Comparison of ENCODE assay signal across 13 cellular contexts in the genomic region with DNA sequence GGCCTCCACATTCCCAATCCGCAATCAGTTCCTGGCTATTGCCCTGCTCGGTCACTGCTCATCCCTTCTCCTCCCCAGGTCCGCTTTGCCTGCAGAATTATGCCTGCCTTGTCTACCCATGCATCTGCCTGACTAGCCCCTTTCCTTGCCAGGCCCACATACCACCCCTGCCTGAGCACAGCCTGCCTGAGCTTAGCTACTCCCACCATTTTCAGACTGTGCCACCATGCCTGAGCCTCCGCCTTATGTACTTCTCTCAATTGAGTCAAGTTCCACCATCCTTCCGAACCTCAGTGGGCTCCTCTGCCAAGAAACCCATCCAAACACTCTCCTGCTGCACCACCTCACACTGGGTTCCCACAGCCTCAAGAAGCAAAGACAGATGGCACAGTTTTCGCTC.
"Had no signal": no experiment of that assay in that cellular context is flagged by ENCODE, and none has a peak within 500 bp of the region (broad histone marks: within the 10 kb centered on the region; RNA-seq: fewer than 3 reads in every experiment).

No MANE protein-coding gene starts in this region.

- H3K4me3 ChIP-seq: breast epithelium, esophagus squamous epithelium had no signal

- H3K27ac Mint-ChIP-seq: activated naive CD8-positive, alpha-beta T cell treated with anti-CD3 and anti-CD28 coated beads, Interleukin-2, amount 10 ng/mL, durations not matched to agents 7 days and 5 days; nephron progenitor cell; T-helper 1 cell treated with Interleukin-12 subunit alpha and Interleukin-12 subunit beta and Interleukin-4 antibody, amounts not matched to agents 30 μg/mL and 1 μg/mL, for 36 hours had no signal

- H3K4me1 ChIP-seq: breast epithelium had no signal

- H3K4me3 Mint-ChIP-seq: activated naive CD8-positive, alpha-beta T cell treated with anti-CD3 and anti-CD28 coated beads, Interleukin-2, amount 10 ng/mL, durations not matched to agents 7 days and 5 days; nephron progenitor cell; stimulated activated effector memory CD8-positive, alpha-beta T cell treated with anti-CD3 and anti-CD28 coated beads, Interleukin-12 subunit alpha, Interleukin-12 subunit beta, amount 100 ng/mL, for 72 hours; T-helper 1 cell treated with Interleukin-12 subunit alpha and Interleukin-12 subunit beta and Interleukin-4 antibody, amounts not matched to agents 30 μg/mL and 1 μg/mL, for 36 hours had no signal

- H3K27me3 Mint-ChIP-seq: activated naive CD8-positive, alpha-beta T cell treated with anti-CD3 and anti-CD28 coated beads, Interleukin-2, amount 10 ng/mL, durations not matched to agents 7 days and 5 days had no signal

- H3K9me3 ChIP-seq: breast epithelium, esophagus squamous epithelium had no signal

- H3K27me3 ChIP-seq: breast epithelium, esophagus squamous epithelium had no signal

- H3K27ac ChIP-seq: breast epithelium, esophagus squamous epithelium, WERI-Rb-1 had no signal

- DNase-seq: activated CD4-positive, alpha-beta T cell treated with anti-CD3 and anti-CD28 coated beads, Interleukin-2, amount 50 U/mL, for 48 hours; activated naive CD4-positive, alpha-beta T cell; activated naive CD8-positive, alpha-beta T cell treated with anti-CD3 and anti-CD28 coated beads, Interleukin-2, amount 10 ng/mL, durations not matched to agents 7 days and 5 days; aorta; esophagus squamous epithelium; mesenchymal stem cell; nephron progenitor cell; stimulated activated CD4-positive, alpha-beta T cell treated with anti-CD3 and anti-CD28 coated beads, Interleukin-12 subunit alpha, Interleukin-12 subunit beta, amount 100 ng/mL, for 4 hours; stimulated activated CD4-positive, alpha-beta T cell treated with anti-CD3 and anti-CD28 coated beads, Interleukin-2, amount 100 ng/mL, for 24 hours; WERI-Rb-1 had no signal

- H3K9me3 Mint-ChIP-seq: activated naive CD8-positive, alpha-beta T cell treated with anti-CD3 and anti-CD28 coated beads, Interleukin-2, amount 10 ng/mL, durations not matched to agents 7 days and 5 days; nephron progenitor cell; stimulated activated effector memory CD8-positive, alpha-beta T cell treated with anti-CD3 and anti-CD28 coated beads, Interleukin-12 subunit alpha, Interleukin-12 subunit beta, amount 100 ng/mL, for 72 hours; T-helper 1 cell treated with Interleukin-12 subunit alpha and Interleukin-12 subunit beta and Interleukin-4 antibody, amounts not matched to agents 30 μg/mL and 1 μg/mL, for 36 hours had no signal
